ENCODE assay signal across 8 cellular contexts in the genomic region with DNA sequence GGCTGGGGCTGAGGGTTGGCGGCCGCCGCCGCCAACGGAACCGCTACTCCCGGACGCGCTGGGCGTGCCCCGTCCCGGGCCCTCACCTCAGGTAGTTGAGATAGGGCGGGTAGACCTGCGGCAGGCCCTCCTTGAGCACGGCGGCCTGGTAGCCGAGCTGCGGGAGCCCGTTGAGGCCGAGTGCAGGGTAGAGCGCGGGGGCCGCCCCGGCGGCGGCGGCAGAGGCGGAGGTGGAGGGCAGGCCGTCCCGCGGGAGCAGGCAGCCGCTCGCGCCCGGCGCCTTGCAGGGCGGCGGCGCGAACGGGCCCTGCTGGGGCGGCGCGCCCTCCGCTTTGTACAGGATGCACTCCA. TPM values are rescaled to one million over a fixed set of nuclear protein-coding genes. Genes with fewer than 3 reads are reported as not detected.
DNase-seq lines count a peak whose midpoint lies in the region; ATAC-seq and TF ChIP-seq lines count a peak whose summit lies in the region.

No MANE protein-coding gene starts in this region.

- H3K79me2 ChIP-seq in fibroblast of lung (ENCODE audit: control insufficient read depth, insufficient read depth, low read length): no peaks in the 10 kb centered on the region

- H2AFZ ChIP-seq in fibroblast of lung (ENCODE audit: low read length): peak overlapping the region; percentile 87

- no peaks in the 10 kb centered on the region for H4K20me1 ChIP-seq in fibroblast of lung (ENCODE audit: control insufficient read depth, extremely low read depth, insufficient read depth, low read length)

- H3K9me3 ChIP-seq in fibroblast of lung (ENCODE audit: control insufficient read depth, insufficient read depth, low read depth, low read length): no peaks in the 10 kb centered on the region
- no peaks in the 10 kb centered on the region for H3K9me3 ChIP-seq in mucosa of stomach (ENCODE audit: control insufficient read depth, low read length)
- H3K9me3 ChIP-seq in aorta (ENCODE audit: control insufficient read depth, low read length): no peaks in the 10 kb centered on the region

- peak overlapping the region; percentile 59 to 72 (median 63) for H3K4me3 ChIP-seq in fibroblast of lung (replicated peaks in 1 of 4; ENCODE audit: control extremely low read depth in 1 of 4, insufficient read depth in 1 of 4, low read depth in 3 of 4, low read length in 4 of 4)
- H3K4me3 ChIP-seq in mucosa of stomach (ENCODE audit: low read length): no peak overlapping the region
- peak overlapping the region; percentile 74 to 97 for H3K4me3 ChIP-seq in aorta (ENCODE audit: low read length in 2 of 2)

- H3K9ac ChIP-seq in fibroblast of lung (ENCODE audit: insufficient read depth, low read length) (peak overlapping the region; percentile 44), mucosa of stomach (ENCODE audit: low read length) (peak overlapping the region; percentile 38)

- peak overlapping the region; percentile 16 for H3K27ac ChIP-seq in fibroblast of lung (ENCODE audit: insufficient read depth, low read length)
- peak overlapping the region; percentile 75 to 92 for H3K27ac ChIP-seq in aorta (ENCODE audit: low read depth in 1 of 2, low read length in 2 of 2)

- peak; percentile 57 for ATAC-seq in aorta (ENCODE audit: low FRiP score)
- ATAC-seq in GM21786 (IDR thresholded peaks at IDR 0.05; ENCODE audit: unreplicated experiment): no peak
- no peak for ATAC-seq in GM21526 (IDR thresholded peaks at IDR 0.05; ENCODE audit: low FRiP score, unreplicated experiment)

- intact Hi-C loops in aorta (cut with DNase I): loop anchor here (5.0 to 10.0 kb wide), 6 partner anchors 85 to 310 kb away; no protein-coding TSS in a partner anchor

- H3K27me3 ChIP-seq in fibroblast of lung (ENCODE audit: control insufficient read depth, insufficient read depth, low read length): peaks cover 12% of the 10 kb centered on the region
- peaks cover 41% of the 10 kb centered on the region for H3K27me3 ChIP-seq in mucosa of stomach (ENCODE audit: control insufficient read depth, insufficient read depth, low read length)
- H3K27me3 ChIP-seq in aorta (ENCODE audit: control insufficient read depth in 1 of 2, insufficient read depth in 2 of 2, low read length in 1 of 2): no peaks in the 10 kb centered on the region

- no peak for TF ChIP-seq CTCF in fibroblast of lung (conservative IDR thresholded peaks at IDR 0.05 in 1 of 2, IDR thresholded peaks at IDR 0.05 in 1 of 2; ENCODE audit: low read depth in 1 of 2, low read length in 2 of 2)

- DNase-seq in stimulated activated CD4-positive, alpha-beta T cell treated with anti-CD3 and anti-CD28 coated beads, Interleukin-15, amount 100 ng/mL, for 24 hours: peak; percentile 2
- DNase-seq in stimulated activated CD4-positive, alpha-beta T cell treated with anti-CD3 and anti-CD28 coated beads, Interleukin-4, amount 100 ng/mL, for 4 hours: no peak
- DNase-seq in fibroblast of lung (ENCODE audit: low read depth in 2 of 2): peak in 1 of 2 donors; percentile 6
- DNase-seq in aorta: peak; percentile 56 to 82
- DNase-seq in NCI-H2029 treated with DMSO at 0.1 percent for 48 hours (lab: John Stamatoyannopoulos, UW): no peak

- WGBS in aorta, 2 donors: 1% methylated on average over 20 to 45 of the region's 45 CpGs

- H3K4me2 ChIP-seq in fibroblast of lung (ENCODE audit: extremely low read depth, insufficient read depth, low read length): peak overlapping the region; percentile 78

- H3K36me3 ChIP-seq in fibroblast of lung (ENCODE audit: control insufficient read depth, insufficient read depth, low read length) (no peaks in the 10 kb centered on the region), mucosa of stomach (ENCODE audit: control insufficient read depth, insufficient read depth, low read length) (no peaks in the 10 kb centered on the region), aorta (ENCODE audit: control insufficient read depth in 1 of 2, insufficient read depth in 2 of 2, low read length in 1 of 2) (no peaks in the 10 kb centered on the region)

- H3K4me1 ChIP-seq in fibroblast of lung (ENCODE audit: control insufficient read depth, extremely low read depth, insufficient read depth, low read length) (no peaks in the 10 kb centered on the region), mucosa of stomach (ENCODE audit: control insufficient read depth, insufficient read depth, low read length) (peaks cover 8% of the 10 kb centered on the region), aorta (ENCODE audit: control insufficient read depth in 1 of 2, insufficient read depth in 2 of 2, low read length in 2 of 2) (peaks cover 0 to 2% of the 10 kb centered on the region in 2 donors)

RNA-seq across cellular contexts. Expression of gene PGR, which starts 2.3 kb away (rescaled TPM):
- total RNA-seq in fibroblast of lung (0.77 and 2.0 TPM in 2 replicates), aorta (10 to 100 TPM; 14.1 to 16.7 TPM)
- polyA plus RNA-seq in fibroblast of lung (0.19 and 0.41 TPM in 2 replicates), aorta (1 to 10 TPM; 3.1 to 5.1 TPM)
- polyA plus RNA-seq in fibroblast of lung (2012): 0.13 and 0.73 TPM in 2 replicates
- polyA minus RNA-seq in fibroblast of lung (ENCODE audit: low replicate concordance): 1.1 and 1.4 TPM in 2 replicates

Comparison
In these comparisons a context has a peak if more than half of its experiments do, and no peak if none do; other contexts are left out.
1. DNase-seq: peak in stimulated activated CD4-positive, alpha-beta T cell treated with anti-CD3 and anti-CD28 coated beads, Interleukin-15, amount 100 ng/mL, for 24 hours (single experiment) and aorta (2 of 2); none in stimulated activated CD4-positive, alpha-beta T cell treated with anti-CD3 and anti-CD28 coated beads, Interleukin-4, amount 100 ng/mL, for 4 hours (0 of 2) and NCI-H2029 treated with DMSO at 0.1 percent for 48 hours (single experiment).